8 cellular contexts compared by ENCODE assay signal in the genomic region with DNA sequence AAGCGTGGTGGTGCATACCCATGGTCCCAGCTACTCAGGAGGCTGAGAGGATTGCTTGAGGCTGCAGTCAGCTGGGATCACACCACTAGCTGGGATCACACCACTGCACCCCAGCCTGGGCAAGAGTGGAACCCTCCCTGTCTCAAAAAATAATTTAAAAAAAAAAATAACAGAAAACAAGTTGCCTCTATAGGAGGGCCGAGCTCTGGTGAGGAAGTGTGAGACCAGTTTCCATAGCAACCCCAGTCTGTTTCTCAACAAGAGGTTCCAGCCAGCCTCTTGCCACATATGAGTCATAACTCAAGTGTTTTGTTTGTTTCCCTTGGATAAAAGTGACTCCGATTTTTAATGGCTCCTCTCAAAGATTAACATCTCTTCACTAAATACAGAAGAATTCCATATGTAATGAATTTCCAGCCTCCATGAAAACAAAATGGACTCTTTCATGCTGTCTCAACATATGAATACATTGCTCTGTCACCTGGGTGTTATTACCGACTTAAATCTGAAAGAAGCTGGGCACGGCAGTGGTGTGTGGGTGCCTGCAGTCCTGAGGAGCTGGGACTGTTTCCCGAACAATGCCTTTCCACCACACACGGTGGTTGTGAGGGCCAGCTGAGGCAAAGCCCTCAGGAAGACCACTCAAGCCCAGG. TPM values are rescaled to one million over a fixed set of nuclear protein-coding genes. Genes with fewer than 3 reads are reported as not detected.
DNase-seq lines count a peak whose midpoint lies in the region; ATAC-seq lines count a peak whose summit lies in the region.

No MANE protein-coding gene starts in this region.

- ATAC-seq in GM18909 (IDR thresholded peaks at IDR 0.05; ENCODE audit: poor library complexity, unreplicated experiment) (peak; percentile 93), HG03108 (IDR thresholded peaks at IDR 0.05; ENCODE audit: unreplicated experiment) (peak; percentile 94)
- peak; percentile 70 for ATAC-seq in effector memory CD8-positive, alpha-beta T cell (replicated peaks)
- peak; percentile 98 for ATAC-seq in stimulated activated naive B cell treated with anti-CD40 and anti-IgM and Interleukin-4, amounts not matched to agents 10 μg/mL and 1 μg/mL and 100 μg/mL, for 72 hours (replicated peaks)

- peak overlapping the region; percentile 1 for H3K4me3 Mint-ChIP-seq in activated CD4-positive, alpha-beta memory T cell treated with anti-CD3 and anti-CD28 coated beads for 36 hours
- H3K4me3 Mint-ChIP-seq in effector memory CD8-positive, alpha-beta T cell = peak overlapping the region; percentile 81 to 83
- H3K4me3 Mint-ChIP-seq in stimulated activated naive B cell treated with anti-CD40 and anti-IgM and Interleukin-4, amounts not matched to agents 10 μg/mL and 1 μg/mL and 100 μg/mL, for 72 hours = peak overlapping the region; percentile 37 to 41

- peak overlapping the region; percentile 79 for H3K27ac Mint-ChIP-seq in activated CD4-positive, alpha-beta memory T cell treated with anti-CD3 and anti-CD28 coated beads for 36 hours
- H3K27ac Mint-ChIP-seq in effector memory CD8-positive, alpha-beta T cell = peak overlapping the region; percentile 98 to 99
- H3K27ac Mint-ChIP-seq in stimulated activated naive B cell treated with anti-CD40 and anti-IgM and Interleukin-4, amounts not matched to agents 10 μg/mL and 1 μg/mL and 100 μg/mL, for 72 hours = peak overlapping the region; percentile 96

- CTCF ChIA-PET in activated CD4-positive, alpha-beta memory T cell treated with anti-CD3 and anti-CD28 coated beads for 36 hours (lab: Charles Lee) = interaction anchor here (1.0 to 3.6 kb wide), 6 partner anchors 15 to 487 kb away, joined by 3 to 21 read pairs (median 5); a partner anchor contains a TSS

- H3K9me3 Mint-ChIP-seq in activated CD4-positive, alpha-beta memory T cell treated with anti-CD3 and anti-CD28 coated beads for 36 hours = no peaks in the 10 kb centered on the region
- H3K9me3 Mint-ChIP-seq in effector memory CD8-positive, alpha-beta T cell = no peaks in the 10 kb centered on the region
- no peaks in the 10 kb centered on the region for H3K9me3 Mint-ChIP-seq in stimulated activated naive B cell treated with anti-CD40 and anti-IgM and Interleukin-4, amounts not matched to agents 10 μg/mL and 1 μg/mL and 100 μg/mL, for 72 hours

- H3K36me3 Mint-ChIP-seq in activated CD4-positive, alpha-beta memory T cell treated with anti-CD3 and anti-CD28 coated beads for 36 hours = peaks cover 30% of the 10 kb centered on the region
- H3K36me3 Mint-ChIP-seq in effector memory CD8-positive, alpha-beta T cell (ENCODE audit: insufficient read depth) = peaks cover 65% of the 10 kb centered on the region
- peaks cover 30 to 50% of the 10 kb centered on the region in 2 donors for H3K36me3 Mint-ChIP-seq in stimulated activated naive B cell treated with anti-CD40 and anti-IgM and Interleukin-4, amounts not matched to agents 10 μg/mL and 1 μg/mL and 100 μg/mL, for 72 hours

- no peaks in the 10 kb centered on the region for H3K27me3 Mint-ChIP-seq in activated CD4-positive, alpha-beta memory T cell treated with anti-CD3 and anti-CD28 coated beads for 36 hours
- no peaks in the 10 kb centered on the region for H3K27me3 Mint-ChIP-seq in effector memory CD8-positive, alpha-beta T cell
- no peaks in the 10 kb centered on the region for H3K27me3 Mint-ChIP-seq in stimulated activated naive B cell treated with anti-CD40 and anti-IgM and Interleukin-4, amounts not matched to agents 10 μg/mL and 1 μg/mL and 100 μg/mL, for 72 hours

- peaks cover 57% of the 10 kb centered on the region for H3K4me1 Mint-ChIP-seq in activated CD4-positive, alpha-beta memory T cell treated with anti-CD3 and anti-CD28 coated beads for 36 hours (ENCODE audit: low read depth)
- H3K4me1 Mint-ChIP-seq in effector memory CD8-positive, alpha-beta T cell (ENCODE audit: low read depth in 2 of 2) = peaks cover 46 to 47% of the 10 kb centered on the region in 2 donors
- peaks cover 14% of the 10 kb centered on the region in 2 donors for H3K4me1 Mint-ChIP-seq in stimulated activated naive B cell treated with anti-CD40 and anti-IgM and Interleukin-4, amounts not matched to agents 10 μg/mL and 1 μg/mL and 100 μg/mL, for 72 hours

- POLR2A ChIA-PET in activated CD4-positive, alpha-beta memory T cell treated with anti-CD3 and anti-CD28 coated beads for 36 hours (lab: Charles Lee) = interaction anchor here (0.8 to 5.3 kb wide), 5 partner anchors 17 to 34 kb away, joined by 3 to 52 read pairs (median 10); a partner anchor contains a TSS

- intact Hi-C loops in activated CD4-positive, alpha-beta memory T cell treated with anti-CD3 and anti-CD28 coated beads for 36 hours (cut with micrococcal nuclease) = loop anchor here (1.0 kb wide), 2 partner anchors 20 to 34 kb away; a partner anchor contains a TSS

- DNase-seq in Ammon's horn (ENCODE audit: low spot score) (peak; percentile 88), NCI-H460 (ENCODE audit: extremely low read depth, low read depth) (peak; percentile 91), mesenteric fat pad (ENCODE audit: low spot score) (peak; percentile 65)
- DNase-seq in activated CD4-positive, alpha-beta memory T cell treated with anti-CD3 and anti-CD28 coated beads for 36 hours = peak; percentile 74
- peak; percentile 75 to 79 (median 77) for DNase-seq in effector memory CD8-positive, alpha-beta T cell
- DNase-seq in stimulated activated naive B cell treated with anti-CD40 and anti-IgM and Interleukin-4, amounts not matched to agents 10 μg/mL and 1 μg/mL and 100 μg/mL, for 72 hours = peak; percentile 58

RNA-seq across cellular contexts. Expression of a gene that starts 19.7 kb away (rescaled TPM):
- 42.8 and 53.4 TPM in 2 replicates for total RNA-seq in NCI-H460 (2014; rRNA removed; shearing (Covaris generic))
- polyA plus RNA-seq in NCI-H460 (2014; cell fraction: nucleus; rRNA removed) = 37.7 and 43.7 TPM in 2 replicates
- total RNA-seq in activated CD4-positive, alpha-beta memory T cell treated with anti-CD3 and anti-CD28 coated beads for 36 hours = 10 to 100 TPM; 31.0 to 32.4 TPM
- 99.3 TPM for total RNA-seq in mesenteric fat pad

RNA-seq across cellular contexts. Expression of a gene that starts 19.9 kb away (rescaled TPM):
- total RNA-seq in NCI-H460 (2014; rRNA removed; shearing (Covaris generic)) = 28.3 and 32.5 TPM in 2 replicates
- polyA plus RNA-seq in NCI-H460 (2014; cell fraction: nucleus; rRNA removed) = 31.8 and 32.4 TPM in 2 replicates
- 10 to 100 TPM; 17.5 to 19.2 TPM for total RNA-seq in activated CD4-positive, alpha-beta memory T cell treated with anti-CD3 and anti-CD28 coated beads for 36 hours
- total RNA-seq in mesenteric fat pad = 18.1 TPM

RNA-seq across cellular contexts. Expression of a gene that starts 33.9 kb away (rescaled TPM):
- total RNA-seq in NCI-H460 (2014; rRNA removed; shearing (Covaris generic)) = 33.8 and 38.9 TPM in 2 replicates
- polyA plus RNA-seq in NCI-H460 (2014; cell fraction: nucleus; rRNA removed) = 26.2 and 31.5 TPM in 2 replicates
- total RNA-seq in activated CD4-positive, alpha-beta memory T cell treated with anti-CD3 and anti-CD28 coated beads for 36 hours = 10 to 100 TPM; 27.8 to 31.6 TPM
- total RNA-seq in mesenteric fat pad = 24.8 TPM

RNA-seq across cellular contexts. Expression of a gene that starts 34.1 kb away (rescaled TPM):
- 12.9 and 15.4 TPM in 2 replicates for total RNA-seq in NCI-H460 (2014; rRNA removed; shearing (Covaris generic))
- polyA plus RNA-seq in NCI-H460 (2014; cell fraction: nucleus; rRNA removed) = 8.1 and 16.8 TPM in 2 replicates
- 10 to 100 TPM; 22.1 to 22.9 TPM for total RNA-seq in activated CD4-positive, alpha-beta memory T cell treated with anti-CD3 and anti-CD28 coated beads for 36 hours
- total RNA-seq in mesenteric fat pad = 10.0 TPM

Comparison
In these comparisons a context has a peak if more than half of its experiments do, and no peak if none do; other contexts are left out.
1. Peak in every context shown above with its lines: DNase-seq and ATAC-seq.
2. H3K4me3 Mint-ChIP-seq: peak in every context shown above with its lines; median percentile 82 in effector memory CD8-positive, alpha-beta T cell; 39 in stimulated activated naive B cell treated with anti-CD40 and anti-IgM and Interleukin-4, amounts not matched to agents 10 μg/mL and 1 μg/mL and 100 μg/mL, for 72 hours; 1 in activated CD4-positive, alpha-beta memory T cell treated with anti-CD3 and anti-CD28 coated beads for 36 hours.